In the genomic region with DNA sequence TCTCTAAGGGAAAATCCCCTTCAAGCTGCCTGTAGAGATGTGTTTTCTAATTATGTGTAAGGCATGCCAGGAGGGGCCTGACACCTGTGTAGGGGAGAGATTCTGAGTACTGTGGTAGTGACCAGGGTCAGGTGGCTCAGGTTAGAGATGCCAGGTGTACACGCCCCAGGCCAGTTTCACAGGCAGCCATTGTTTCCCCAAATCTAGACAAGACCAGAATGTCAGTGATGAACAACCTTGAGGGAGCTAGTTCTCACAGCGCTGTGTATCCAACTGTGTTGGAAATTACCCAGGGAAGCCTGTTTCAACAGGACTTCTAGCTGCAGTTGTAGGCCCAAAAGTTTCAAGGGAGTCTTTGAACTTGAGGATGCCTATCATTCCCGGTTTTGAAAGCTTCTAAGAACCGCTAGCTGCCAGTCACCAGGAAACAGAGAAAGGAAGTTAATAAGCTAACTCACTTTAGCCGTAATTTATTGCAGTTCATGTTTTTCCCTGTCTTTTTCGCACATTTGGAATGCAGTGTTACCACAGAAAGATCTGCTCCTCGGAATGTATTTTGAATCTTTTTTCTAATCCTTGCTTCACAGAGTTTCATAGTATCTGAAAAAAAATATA, we compare ENCODE assay signal across 19 cellular contexts.
DNase-seq lines count a peak whose midpoint lies in the region; ATAC-seq and TF ChIP-seq lines count a peak whose summit lies in the region.
"Had no signal": no experiment of that assay in that cellular context is flagged by ENCODE, and none has a peak within 500 bp of the region (broad histone marks: within the 10 kb centered on the region; RNA-seq: fewer than 3 reads in every experiment).

No MANE protein-coding gene starts in this region.

- H3K27me3 Mint-ChIP-seq in naive thymus-derived CD4-positive, alpha-beta T cell = peaks cover 0 to 8% (median 0%) of the 10 kb centered on the region in 5 donors
- H3K27me3 Mint-ChIP-seq: CD8-positive, alpha-beta memory T cell had no signal

- H2AFZ ChIP-seq in osteoblast (ENCODE audit: low read length) = peak overlapping the region; percentile 63

- H4K20me1 ChIP-seq in osteoblast (ENCODE audit: insufficient read depth, low read length) = no peaks in the 10 kb centered on the region
- H4K20me1 ChIP-seq: BLaER1 treated with 17β-estradiol and CSF1 and Interleukin-3, amounts not matched to agents 10 nM and 100 nM had no signal

- no peaks in the 10 kb centered on the region for H3K79me2 ChIP-seq in osteoblast (ENCODE audit: insufficient read depth, low read length)

- no peak overlapping the region for H3K4me2 ChIP-seq in osteoblast (ENCODE audit: insufficient read depth, low read length)
- H3K4me2 ChIP-seq: BLaER1 treated with 17β-estradiol and CSF1 and Interleukin-3, amounts not matched to agents 10 nM and 100 nM had no signal

- H3K36me3 ChIP-seq in osteoblast (ENCODE audit: insufficient read depth, low read length) = no peaks in the 10 kb centered on the region
- no peaks in the 10 kb centered on the region for H3K36me3 ChIP-seq in naive thymus-derived CD4-positive, alpha-beta T cell (ENCODE audit: control insufficient read depth in 2 of 3, insufficient read depth in 3 of 3, low read length in 3 of 3)
- H3K36me3 ChIP-seq: BLaER1 treated with 17β-estradiol and CSF1 and Interleukin-3, amounts not matched to agents 10 nM and 100 nM had no signal

- no peaks in the 10 kb centered on the region for H3K27me3 ChIP-seq in osteoblast (ENCODE audit: insufficient read depth, low read length)
- H3K27me3 ChIP-seq in naive thymus-derived CD4-positive, alpha-beta T cell (ENCODE audit: control insufficient read depth in 2 of 2, insufficient read depth in 2 of 2, low read length in 2 of 2) = peaks cover 0 to 3% of the 10 kb centered on the region in 2 donors
- H3K27me3 ChIP-seq: BLaER1 treated with 17β-estradiol and CSF1 and Interleukin-3, amounts not matched to agents 10 nM and 100 nM had no signal

- H3K4me3 ChIP-seq in osteoblast (ENCODE audit: insufficient read depth, low read length) = no peak overlapping the region
- no peak overlapping the region for H3K4me3 ChIP-seq in naive thymus-derived CD4-positive, alpha-beta T cell (ENCODE audit: low read length)
- H3K4me3 ChIP-seq: BLaER1 treated with 17β-estradiol and CSF1 and Interleukin-3, amounts not matched to agents 10 nM and 100 nM had no signal

- DNase-seq in EH (ENCODE audit: low read depth) (peak; percentile 60), amniotic epithelial cell (ENCODE audit: low read depth) (peak; percentile 52), osteoblast (ENCODE audit: insufficient read length, low spot score, missing footprints) (no peak), HuH-7.5 (ENCODE audit: low spot score) (no peak), Right ventricle myocardium inferior (ENCODE audit: missing footprints) (no peak), GDM1 (lab: John Stamatoyannopoulos, UW) (no peak)
- DNase-seq in naive thymus-derived CD4-positive, alpha-beta T cell = no peak
- DNase-seq: CD8-positive, alpha-beta memory T cell; DMS79 treated with DMSO at 0.1 percent for 48 hours; GF-D8; HFFc6; MM.1S; NCI-H1092 treated with DMSO at 0.1 percent for 48 hours; NCI-H2081 treated with DMSO at 0.1 percent for 48 hours; NCI-H524; SHP77 treated with DMSO at 0.1 percent for 48 hours had no signal

- no peak for TF ChIP-seq CTCF in osteoblast (IDR thresholded peaks at IDR 0.05; ENCODE audit: extremely low read depth, low read depth, low read length)

- CTCF ChIA-PET in naive thymus-derived CD4-positive, alpha-beta T cell (lab: Charles Lee) = no interaction called here

- POLR2A ChIA-PET in naive thymus-derived CD4-positive, alpha-beta T cell (lab: Charles Lee) = no interaction called here

- intact Hi-C loops in Right ventricle myocardium inferior (cut with DNase I) = no loop called here
- intact Hi-C loops in naive thymus-derived CD4-positive, alpha-beta T cell (cut with micrococcal nuclease) = no loop called here

- no peaks in the 10 kb centered on the region for H3K4me1 Mint-ChIP-seq in naive thymus-derived CD4-positive, alpha-beta T cell
- H3K4me1 Mint-ChIP-seq: CD8-positive, alpha-beta memory T cell had no signal

- ATAC-seq in esophagus mucosa (peak; percentile 71), Right ventricle myocardium inferior (no peak)
- ATAC-seq in naive thymus-derived CD4-positive, alpha-beta T cell = no peak
- ATAC-seq: HepG2 had no signal

- H3K4me3 Mint-ChIP-seq in naive thymus-derived CD4-positive, alpha-beta T cell = no peak overlapping the region
- H3K4me3 Mint-ChIP-seq: CD8-positive, alpha-beta memory T cell; HFFc6 had no signal

- H3K9me3 Mint-ChIP-seq in naive thymus-derived CD4-positive, alpha-beta T cell = peaks cover 0 to 4% (median 0%) of the 10 kb centered on the region in 11 donors
- H3K9me3 Mint-ChIP-seq: HFFc6 had no signal

- H3K9me3 ChIP-seq in osteoblast (ENCODE audit: low read depth, low read length) = no peaks in the 10 kb centered on the region
- no peaks in the 10 kb centered on the region for H3K9me3 ChIP-seq in naive thymus-derived CD4-positive, alpha-beta T cell (ENCODE audit: control insufficient read depth in 2 of 3, low read length in 3 of 3)
- H3K9me3 ChIP-seq: BLaER1 treated with 17β-estradiol and CSF1 and Interleukin-3, amounts not matched to agents 10 nM and 100 nM had no signal

- H3K27ac ChIP-seq in osteoblast (ENCODE audit: low read depth, low read length) = no peak overlapping the region
- H3K27ac ChIP-seq in naive thymus-derived CD4-positive, alpha-beta T cell (ENCODE audit: low read depth, low read length) = no peak overlapping the region
- H3K27ac ChIP-seq: BLaER1 treated with 17β-estradiol and CSF1 and Interleukin-3, amounts not matched to agents 10 nM and 100 nM had no signal

- H3K27ac Mint-ChIP-seq in naive thymus-derived CD4-positive, alpha-beta T cell = peak overlapping the region in 1 of 9 donors; percentile 46
- H3K27ac Mint-ChIP-seq: CD8-positive, alpha-beta memory T cell; HFFc6 had no signal

- peaks cover 0 to 3% (median 0%) of the 10 kb centered on the region in 5 donors for H3K36me3 Mint-ChIP-seq in naive thymus-derived CD4-positive, alpha-beta T cell
- H3K36me3 Mint-ChIP-seq: CD8-positive, alpha-beta memory T cell had no signal

- H3K4me1 ChIP-seq in osteoblast (ENCODE audit: insufficient read depth, low read length) = peaks cover 6% of the 10 kb centered on the region
- no peaks in the 10 kb centered on the region for H3K4me1 ChIP-seq in naive thymus-derived CD4-positive, alpha-beta T cell (ENCODE audit: control insufficient read depth in 2 of 2, insufficient read depth in 2 of 2, low read length in 2 of 2)
- H3K4me1 ChIP-seq: BLaER1 treated with 17β-estradiol and CSF1 and Interleukin-3, amounts not matched to agents 10 nM and 100 nM had no signal

Comparison
In these comparisons a context has a peak if more than half of its experiments do, and no peak if none do; other contexts are left out.
1. DNase-seq: peak in EH (single experiment) and amniotic epithelial cell (single experiment); none in osteoblast (single experiment), HuH-7.5 (single experiment), Right ventricle myocardium inferior (single experiment), GDM1 (single experiment) and naive thymus-derived CD4-positive, alpha-beta T cell (0 of 9).